12 cellular contexts compared by ENCODE assay signal in the genomic region with DNA sequence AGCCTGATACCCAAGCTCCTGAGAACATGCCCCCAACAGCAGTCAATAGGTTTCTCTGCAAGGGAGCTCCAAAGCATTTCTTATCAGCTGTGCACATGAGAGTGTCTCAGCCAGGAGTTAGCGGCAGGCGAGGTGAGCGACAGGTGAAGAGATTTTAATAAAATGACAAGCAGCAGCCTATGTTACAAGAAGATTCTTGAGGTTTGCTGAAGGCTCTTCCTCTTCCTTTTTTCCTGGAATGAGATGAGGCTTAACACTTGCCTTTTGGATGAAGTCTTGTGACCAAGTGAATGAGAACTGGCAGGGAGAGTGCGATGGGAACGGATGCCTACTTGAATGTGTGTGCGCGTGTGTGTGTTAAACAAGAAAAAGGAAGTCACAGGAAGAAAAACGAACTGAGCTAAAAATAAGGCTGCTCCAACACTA.
A peak's percentile ranks its signal among the peaks of the same experiment; 100 is the strongest.
DNase-seq lines count a peak whose midpoint lies in the region; ATAC-seq and TF ChIP-seq lines count a peak whose summit lies in the region.
"Had no signal": no experiment of that assay in that cellular context is flagged by ENCODE, and none has a peak within 500 bp of the region (broad histone marks: within the 10 kb centered on the region; RNA-seq: fewer than 3 reads in every experiment).

No MANE protein-coding gene starts in this region.

- peaks cover 26 to 46% of the 10 kb centered on the region in 2 donors for H3K4me1 Mint-ChIP-seq in stimulated activated naive B cell treated with anti-CD40 and anti-IgM and Interleukin-4, amounts not matched to agents 10 μg/mL and 1 μg/mL and 100 μg/mL, for 72 hours

- peaks cover 4 to 5% of the 10 kb centered on the region in 2 donors for H3K27me3 Mint-ChIP-seq in stimulated activated naive B cell treated with anti-CD40 and anti-IgM and Interleukin-4, amounts not matched to agents 10 μg/mL and 1 μg/mL and 100 μg/mL, for 72 hours

- no peaks in the 10 kb centered on the region for H3K9me3 ChIP-seq in RWPE2 (ENCODE audit: severe bottlenecking)
- H3K9me3 ChIP-seq in MG63: no peaks in the 10 kb centered on the region

- no peak for TF ChIP-seq CTCF in HL-60 (IDR thresholded peaks at IDR 0.05; ENCODE audit: insufficient read depth, low read length)
- TF ChIP-seq CTCF in RWPE2 (IDR thresholded peaks at IDR 0.05; ENCODE audit: poor library complexity, severe bottlenecking): no peak

- DNase-seq in HL-60 (ENCODE audit: low read depth in 1 of 2, low spot score in 1 of 2): peak; percentile 72 to 74
- DNase-seq in RWPE2 (ENCODE audit: low spot score): no peak
- DNase-seq in globus pallidus (ENCODE audit: low spot score): peak; percentile 71
- no peak for DNase-seq in stimulated activated naive B cell treated with anti-CD40 and anti-IgM and Interleukin-4, amounts not matched to agents 10 μg/mL and 1 μg/mL and 100 μg/mL, for 72 hours
- DNase-seq in H4 (ENCODE audit: low spot score): no peak
- no peak for DNase-seq in posterior vena cava (ENCODE audit: low spot score)
- no peak for DNase-seq in MG63
- DNase-seq: activated naive CD4-positive, alpha-beta T cell treated with anti-CD3 and anti-CD28 coated beads, Interleukin-2, amount 10 ng/mL, durations not matched to agents 7 days and 5 days; Calu3; cerebellar nuclear complex; NCI-H2227 treated with DMSO at 0.1 percent for 48 hours; PC-9 had no signal

- intact Hi-C loops in posterior vena cava (cut with DNase I): no loop called here

- H3K4me1 ChIP-seq in RWPE2 (ENCODE audit: insufficient read depth, poor library complexity, severe bottlenecking): peaks cover 25% of the 10 kb centered on the region

- H3K27ac ChIP-seq in HL-60 (replicated peaks): peak overlapping the region; percentile 80
- H3K27ac ChIP-seq in RWPE2 (ENCODE audit: poor library complexity, severe bottlenecking): peak overlapping the region; percentile 95
- H3K27ac ChIP-seq: PC-9 had no signal

- ATAC-seq in RWPE2 (ENCODE audit: low read depth): no peak
- ATAC-seq in stimulated activated naive B cell treated with anti-CD40 and anti-IgM and Interleukin-4, amounts not matched to agents 10 μg/mL and 1 μg/mL and 100 μg/mL, for 72 hours (replicated peaks): no peak

- H3K36me3 ChIP-seq in RWPE2 (ENCODE audit: low read depth): peaks cover 24% of the 10 kb centered on the region
- peaks cover 8% of the 10 kb centered on the region for H3K36me3 ChIP-seq in MG63

- H3K4me3 Mint-ChIP-seq in stimulated activated naive B cell treated with anti-CD40 and anti-IgM and Interleukin-4, amounts not matched to agents 10 μg/mL and 1 μg/mL and 100 μg/mL, for 72 hours: peak overlapping the region; percentile 0 to 31
- H3K4me3 Mint-ChIP-seq: activated naive CD4-positive, alpha-beta T cell treated with anti-CD3 and anti-CD28 coated beads, Interleukin-2, amount 10 ng/mL, durations not matched to agents 7 days and 5 days had no signal

- no peaks in the 10 kb centered on the region for H3K27me3 ChIP-seq in HL-60 (ENCODE audit: insufficient read depth, poor library complexity, severe bottlenecking)
- no peaks in the 10 kb centered on the region for H3K27me3 ChIP-seq in RWPE2 (ENCODE audit: insufficient read depth, poor library complexity, severe bottlenecking)
- no peaks in the 10 kb centered on the region for H3K27me3 ChIP-seq in MG63

- H3K4me3 ChIP-seq in HL-60 (replicated peaks; ENCODE audit: insufficient read depth, low read length) (no peak overlapping the region), RWPE2 (ENCODE audit: severe bottlenecking) (no peak overlapping the region), MG63 (no peak overlapping the region)
- H3K4me3 ChIP-seq: PC-9 had no signal

- H3K9me3 Mint-ChIP-seq in stimulated activated naive B cell treated with anti-CD40 and anti-IgM and Interleukin-4, amounts not matched to agents 10 μg/mL and 1 μg/mL and 100 μg/mL, for 72 hours: no peaks in the 10 kb centered on the region
- H3K9me3 Mint-ChIP-seq: activated naive CD4-positive, alpha-beta T cell treated with anti-CD3 and anti-CD28 coated beads, Interleukin-2, amount 10 ng/mL, durations not matched to agents 7 days and 5 days had no signal

- peak overlapping the region; percentile 75 for H3K27ac Mint-ChIP-seq in stimulated activated naive B cell treated with anti-CD40 and anti-IgM and Interleukin-4, amounts not matched to agents 10 μg/mL and 1 μg/mL and 100 μg/mL, for 72 hours
- H3K27ac Mint-ChIP-seq: activated naive CD4-positive, alpha-beta T cell treated with anti-CD3 and anti-CD28 coated beads, Interleukin-2, amount 10 ng/mL, durations not matched to agents 7 days and 5 days had no signal

- no peaks in the 10 kb centered on the region for H3K36me3 Mint-ChIP-seq in stimulated activated naive B cell treated with anti-CD40 and anti-IgM and Interleukin-4, amounts not matched to agents 10 μg/mL and 1 μg/mL and 100 μg/mL, for 72 hours
- H3K36me3 Mint-ChIP-seq: activated naive CD4-positive, alpha-beta T cell treated with anti-CD3 and anti-CD28 coated beads, Interleukin-2, amount 10 ng/mL, durations not matched to agents 7 days and 5 days had no signal

Comparison
In these comparisons a context has a peak if more than half of its experiments do, and no peak if none do; other contexts are left out.
1. DNase-seq: peak in HL-60 (2 of 2) and globus pallidus (single experiment); none in RWPE2 (single experiment), stimulated activated naive B cell treated with anti-CD40 and anti-IgM and Interleukin-4, amounts not matched to agents 10 μg/mL and 1 μg/mL and 100 μg/mL, for 72 hours (single experiment), H4 (single experiment), posterior vena cava (single experiment) and MG63 (single experiment).